1 cellular context compared by ENCODE assay signal in genomic region chr16:83068686-83069085, GRCh38.
TF ChIP-seq lines count a peak whose summit lies in the region.

No MANE protein-coding gene starts in this region.

TF ChIP-seq in liver, 16 proteins besides CTCF, POLR2A, EP300 and RAD21 (continued from another document):
- no peak for TF ChIP-seq REST (IDR thresholded peaks at IDR 0.05)
- no peak for TF ChIP-seq HNF4G (IDR thresholded peaks at IDR 0.05)
- TF ChIP-seq EGR1 (IDR thresholded peaks at IDR 0.05; ENCODE audit: low read depth in 2 of 2): no peak
- TF ChIP-seq MAX (IDR thresholded peaks at IDR 0.05): no peak
